14 cellular contexts compared by ENCODE assay signal in the genomic region with DNA sequence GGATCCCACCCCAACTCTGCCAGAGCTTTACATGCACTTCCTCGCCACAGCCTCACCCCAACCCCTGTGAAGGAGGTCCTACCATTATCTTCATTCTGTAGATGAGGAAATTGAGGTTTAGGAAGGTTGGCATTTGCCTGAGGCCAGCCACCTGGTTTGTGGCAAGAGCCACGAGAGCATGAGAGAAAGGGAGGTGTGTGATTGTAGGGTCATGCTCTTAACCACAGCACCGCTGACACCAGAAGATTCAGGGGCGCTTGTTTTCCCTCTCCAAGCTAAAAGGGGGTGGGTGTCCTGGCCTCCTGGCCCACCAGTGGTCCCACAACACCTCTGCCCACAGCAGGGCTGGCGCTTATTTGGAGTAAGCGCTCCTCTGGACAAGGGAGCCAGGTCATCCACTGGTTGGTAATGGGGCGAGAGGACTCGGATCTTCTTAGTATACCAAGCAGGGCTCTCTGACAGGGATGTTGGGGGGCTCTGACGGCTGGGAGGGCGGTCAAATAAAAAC. TPM values are rescaled to one million over a fixed set of nuclear protein-coding genes. Genes with fewer than 3 reads are reported as not detected.
A peak's percentile ranks its signal among the peaks of the same experiment; 100 is the strongest.
DNase-seq lines count a peak whose midpoint lies in the region; ATAC-seq and TF ChIP-seq lines count a peak whose summit lies in the region.
"Had no signal": no experiment of that assay in that cellular context is flagged by ENCODE, and none has a peak within 500 bp of the region (broad histone marks: within the 10 kb centered on the region; RNA-seq: fewer than 3 reads in every experiment).

No MANE protein-coding gene starts in this region.

- no peak overlapping the region for H3K27ac ChIP-seq in CD4-positive, alpha-beta memory T cell (ENCODE audit: low read depth, low read length)
- H3K27ac ChIP-seq in HUES64 (ENCODE audit: low read depth, low read length) (no peak overlapping the region), dorsolateral prefrontal cortex (peak overlapping the region in 27 of 59 donors; percentile 21 to 81 (median 57))
- H3K27ac ChIP-seq: cardiac muscle cell had no signal

- peaks cover 34 to 47% of the 10 kb centered on the region in 2 donors for H3K27me3 Mint-ChIP-seq in CD4-positive, alpha-beta memory T cell
- H3K27me3 Mint-ChIP-seq in natural killer cell (ENCODE audit: low read depth in 2 of 2), result peaks cover 18 to 33% of the 10 kb centered on the region in 2 donors

- CTCF ChIA-PET in CD4-positive, alpha-beta memory T cell (lab: Charles Lee; ENCODE audit: partially characterized antibody), result no interaction called here

- intact Hi-C loops in CD4-positive, alpha-beta memory T cell (cut with micrococcal nuclease), result no loop called here
- intact Hi-C loops in dorsolateral prefrontal cortex (cut with DNase I) (no loop called here), natural killer cell (cut with micrococcal nuclease) (no loop called here)

- H3K9ac ChIP-seq in HUES64 (ENCODE audit: low read depth, low read length), result no peak overlapping the region

- POLR2A ChIA-PET in CD4-positive, alpha-beta memory T cell (lab: Charles Lee; ENCODE audit: partially characterized antibody), result no interaction called here

- no peak overlapping the region for H3K27ac Mint-ChIP-seq in CD4-positive, alpha-beta memory T cell
- H3K27ac Mint-ChIP-seq in natural killer cell, result no peak overlapping the region
- H3K27ac Mint-ChIP-seq: T-helper 17 cell had no signal

- H3K36me3 Mint-ChIP-seq in CD4-positive, alpha-beta memory T cell, result no peaks in the 10 kb centered on the region
- H3K36me3 Mint-ChIP-seq in natural killer cell, result no peaks in the 10 kb centered on the region

- H3K4me1 Mint-ChIP-seq in CD4-positive, alpha-beta memory T cell, result peaks cover 3 to 14% (median 7%) of the 10 kb centered on the region in 4 donors
- H3K4me1 Mint-ChIP-seq in natural killer cell, result peaks cover 8 to 9% of the 10 kb centered on the region in 2 donors

- peak in 1 of 3 donors; percentile 22 for ATAC-seq in natural killer cell
- no peak for ATAC-seq in GM19463 (IDR thresholded peaks at IDR 0.05; ENCODE audit: unreplicated experiment)
- ATAC-seq in HG02763 (IDR thresholded peaks at IDR 0.05; ENCODE audit: unreplicated experiment), result no peak
- ATAC-seq: T-helper 17 cell had no signal

- no peaks in the 10 kb centered on the region for H3K4me1 ChIP-seq in CD4-positive, alpha-beta memory T cell (ENCODE audit: insufficient read depth, low read length)
- H3K4me1 ChIP-seq in HUES64 (ENCODE audit: insufficient read depth, low read length), result 0 out of 2 replicates have a peak, but pooled peaks cover 4% of the 10 kb centered on the region

- no peaks in the 10 kb centered on the region for H3K9me3 ChIP-seq in CD4-positive, alpha-beta memory T cell (ENCODE audit: control insufficient read depth in 1 of 2, low read length in 2 of 2)
- no peaks in the 10 kb centered on the region for H3K9me3 ChIP-seq in HUES64 (ENCODE audit: insufficient read depth, low read depth, low read length)

- no peaks in the 10 kb centered on the region for H3K9me3 Mint-ChIP-seq in CD4-positive, alpha-beta memory T cell
- H3K9me3 Mint-ChIP-seq in natural killer cell, result no peaks in the 10 kb centered on the region

- DNase-seq in CD4-positive, alpha-beta memory T cell, result no peak
- DNase-seq in dorsolateral prefrontal cortex (peak in 2 of 10 donors; percentile 10 to 26), natural killer cell (no peak), NK-92 (lab: John Stamatoyannopoulos, UW; ENCODE audit: unreplicated experiment) (no peak)
- DNase-seq: activated naive CD4-positive, alpha-beta T cell; GF-D8; GOT3; NCI-H1694 treated with DMSO at 0.1 percent for 48 hours; T-helper 17 cell had no signal

- TF ChIP-seq CTCF in dorsolateral prefrontal cortex (IDR thresholded peaks at IDR 0.05 in 54 of 56, conservative IDR thresholded peaks at IDR 0.05 in 2 of 56; ENCODE audit: low read depth in 1 of 56, partially characterized antibody in 56 of 56), result no peak
- TF ChIP-seq CTCF in natural killer cell (IDR thresholded peaks at IDR 0.05), result no peak

- H3K36me3 ChIP-seq in CD4-positive, alpha-beta memory T cell (ENCODE audit: insufficient read depth, low read length), result no peaks in the 10 kb centered on the region
- no peaks in the 10 kb centered on the region for H3K36me3 ChIP-seq in HUES64 (ENCODE audit: insufficient read depth, low read length)
- H3K36me3 ChIP-seq: cardiac muscle cell had no signal

- peaks cover 23% of the 10 kb centered on the region for H3K27me3 ChIP-seq in CD4-positive, alpha-beta memory T cell (ENCODE audit: insufficient read depth, low read length)
- H3K27me3 ChIP-seq in HUES64 (ENCODE audit: insufficient read depth, low read length) (peaks cover 47% of the 10 kb centered on the region), dorsolateral prefrontal cortex (peaks cover 0 to 22% (median 4%) of the 10 kb centered on the region in 45 donors)

- WGBS in HUES64, result 84% methylated on average over 9 of the region's 10 CpGs

- H3K4me3 Mint-ChIP-seq in CD4-positive, alpha-beta memory T cell, result peak overlapping the region in 5 of 8 donors; percentile 8 to 78 (median 61)
- H3K4me3 Mint-ChIP-seq in natural killer cell, result peak overlapping the region; percentile 13
- H3K4me3 Mint-ChIP-seq: T-helper 17 cell had no signal

- no peak overlapping the region for H3K4me3 ChIP-seq in CD4-positive, alpha-beta memory T cell (ENCODE audit: low read length in 2 of 2)
- H3K4me3 ChIP-seq in HUES64 (ENCODE audit: low read length) (peak overlapping the region; percentile 54), dorsolateral prefrontal cortex (peak overlapping the region in 57 of 59 donors; percentile 30 to 72 (median 57))

RNA-seq across cellular contexts. Expression of a gene that starts 0.7 kb away (rescaled TPM):
- not detected for total RNA-seq in CD4-positive, alpha-beta memory T cell
- polyA plus RNA-seq in CD4-positive, alpha-beta memory T cell, result not detected
- polyA plus RNA-seq in HUES64 (2013, experiment 1 of 2), result 0.20 TPM
- polyA plus RNA-seq in HUES64 (2013, experiment 2 of 2), result not detected
- total RNA-seq in dorsolateral prefrontal cortex (10 to 100 TPM in 28 of 120 experiments, 1 to 10 TPM in 92; 3.5 to 13.9 (median 8.1) TPM), natural killer cell (not detected)
- total RNA-seq: cardiac muscle cell, Right ventricle myocardium inferior, T-helper 17 cell had no signal

Comparison
In these comparisons a context has a peak if more than half of its experiments do, and no peak if none do; other contexts are left out.
1. H3K4me3 ChIP-seq: peak in HUES64 (single experiment) and dorsolateral prefrontal cortex (57 of 59); none in CD4-positive, alpha-beta memory T cell (0 of 2).